ENCODE assay signal across 2 cellular contexts in the genomic region with DNA sequence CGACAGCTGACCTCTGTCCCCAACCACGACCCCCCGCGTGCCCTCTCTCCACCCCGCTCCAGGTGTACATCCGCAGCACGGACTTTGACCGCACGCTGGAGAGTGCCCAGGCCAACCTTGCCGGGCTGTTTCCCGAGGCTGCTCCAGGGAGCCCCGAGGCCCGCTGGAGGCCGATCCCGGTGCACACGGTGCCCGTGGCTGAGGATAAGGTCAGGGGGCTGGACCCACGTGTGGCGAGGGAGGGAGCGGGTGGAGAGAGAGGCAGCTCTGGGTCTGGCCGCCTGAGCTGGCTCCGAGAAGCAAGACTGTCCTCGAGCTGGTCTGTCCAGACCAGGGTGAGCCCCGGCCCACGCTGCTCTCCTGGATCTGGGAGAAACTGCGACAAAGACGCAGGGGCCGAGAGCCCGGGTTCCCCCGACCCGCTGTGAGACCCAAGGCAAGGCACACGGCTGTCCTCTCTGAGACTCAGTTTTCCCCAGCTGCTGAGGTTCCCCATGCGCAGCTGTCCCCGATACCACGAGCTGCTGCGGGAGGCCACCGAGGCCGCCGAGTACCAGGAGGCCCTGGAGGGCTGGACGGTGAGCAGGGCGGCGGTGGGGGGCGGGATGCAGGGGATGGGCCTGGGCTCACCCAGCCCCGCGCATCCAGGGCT.
TF ChIP-seq lines count a peak whose summit lies in the region.

No MANE protein-coding gene starts in this region.

TF ChIP-seq in A549, 52 proteins besides CTCF, POLR2A, EP300 and RAD21:
- TF ChIP-seq TP53 (CRISPR knock-in tag; IDR thresholded peaks at IDR 0.05) (no peak), JUN (IDR thresholded peaks at IDR 0.05) (no peak), HEYL (CRISPR knock-in tag; IDR thresholded peaks at IDR 0.05) (no peak), POLR2AphosphoS2 (conservative IDR thresholded peaks at IDR 0.05; ENCODE audit: low read length) (no peak), MYC (IDR thresholded peaks at IDR 0.05; ENCODE audit: borderline replicate concordance, low read length) (no peak), EHMT2 (IDR thresholded peaks at IDR 0.05; ENCODE audit: low read depth) (no peak), JUNB (IDR thresholded peaks at IDR 0.05) (no peak), ESRRA (IDR thresholded peaks at IDR 0.05; ENCODE audit: borderline replicate concordance, low read length) (no peak), ZFP36 (IDR thresholded peaks at IDR 0.05; ENCODE audit: borderline replicate concordance, partially characterized antibody) (no peak), CHD2 (IDR thresholded peaks at IDR 0.05; ENCODE audit: low read length, partially characterized antibody) (no peak), FOSB (CRISPR knock-in tag; IDR thresholded peaks at IDR 0.05) (no peak), NPAS2 (CRISPR knock-in tag; IDR thresholded peaks at IDR 0.05; ENCODE audit: borderline replicate concordance) (no peak), CHD4 (IDR thresholded peaks at IDR 0.05; ENCODE audit: borderline replicate concordance) (no peak), FOXS1 (CRISPR knock-in tag; IDR thresholded peaks at IDR 0.05) (no peak), KDM5A (IDR thresholded peaks at IDR 0.05) (no peak), RARB (CRISPR knock-in tag; IDR thresholded peaks at IDR 0.05) (no peak)
- TF ChIP-seq, protein P1, sequence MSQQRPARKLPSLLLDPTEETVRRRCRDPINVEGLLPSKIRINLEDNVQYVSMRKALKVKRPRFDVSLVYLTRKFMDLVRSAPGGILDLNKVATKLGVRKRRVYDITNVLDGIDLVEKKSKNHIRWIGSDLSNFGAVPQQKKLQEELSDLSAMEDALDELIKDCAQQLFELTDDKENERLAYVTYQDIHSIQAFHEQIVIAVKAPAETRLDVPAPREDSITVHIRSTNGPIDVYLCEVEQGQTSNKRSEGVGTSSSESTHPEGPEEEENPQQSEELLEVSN (IDR thresholded peaks at IDR 0.05; ENCODE audit: borderline replicate concordance, low read depth) = no peak
- TF ChIP-seq, protein P2, sequence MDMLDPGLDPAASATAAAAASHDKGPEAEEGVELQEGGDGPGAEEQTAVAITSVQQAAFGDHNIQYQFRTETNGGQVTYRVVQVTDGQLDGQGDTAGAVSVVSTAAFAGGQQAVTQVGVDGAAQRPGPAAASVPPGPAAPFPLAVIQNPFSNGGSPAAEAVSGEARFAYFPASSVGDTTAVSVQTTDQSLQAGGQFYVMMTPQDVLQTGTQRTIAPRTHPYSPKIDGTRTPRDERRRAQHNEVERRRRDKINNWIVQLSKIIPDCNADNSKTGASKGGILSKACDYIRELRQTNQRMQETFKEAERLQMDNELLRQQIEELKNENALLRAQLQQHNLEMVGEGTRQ (IDR thresholded peaks at IDR 0.05) = no peak
- TF ChIP-seq, protein P3, sequence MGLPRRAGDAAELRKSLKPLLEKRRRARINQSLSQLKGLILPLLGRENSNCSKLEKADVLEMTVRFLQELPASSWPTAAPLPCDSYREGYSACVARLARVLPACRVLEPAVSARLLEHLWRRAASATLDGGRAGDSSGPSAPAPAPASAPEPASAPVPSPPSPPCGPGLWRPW (IDR thresholded peaks at IDR 0.05) = no peak
- TF ChIP-seq, protein P4, sequence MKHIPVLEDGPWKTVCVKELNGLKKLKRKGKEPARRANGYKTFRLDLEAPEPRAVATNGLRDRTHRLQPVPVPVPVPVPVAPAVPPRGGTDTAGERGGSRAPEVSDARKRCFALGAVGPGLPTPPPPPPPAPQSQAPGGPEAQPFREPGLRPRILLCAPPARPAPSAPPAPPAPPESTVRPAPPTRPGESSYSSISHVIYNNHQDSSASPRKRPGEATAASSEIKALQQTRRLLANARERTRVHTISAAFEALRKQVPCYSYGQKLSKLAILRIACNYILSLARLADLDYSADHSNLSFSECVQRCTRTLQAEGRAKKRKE (CRISPR knock-in tag; IDR thresholded peaks at IDR 0.05; ENCODE audit: low read depth) = no peak

TF ChIP-seq in SK-N-SH, 30 proteins besides CTCF, POLR2A, EP300 and RAD21:
- TF ChIP-seq IRF3 (IDR thresholded peaks at IDR 0.05; ENCODE audit: low read depth, low read length) (no peak), MXI1 (IDR thresholded peaks at IDR 0.05; ENCODE audit: low read depth, low read length) (no peak), FOXJ3 (CRISPR knock-in tag; IDR thresholded peaks at IDR 0.05) (no peak), GABPA (IDR thresholded peaks at IDR 0.05; ENCODE audit: low read depth) (no peak), YY1 (IDR thresholded peaks at IDR 0.05; ENCODE audit: low read depth) (no peak), TEAD4 (IDR thresholded peaks at IDR 0.05; ENCODE audit: borderline replicate concordance, insufficient read depth) (no peak), MEF2A (IDR thresholded peaks at IDR 0.05; ENCODE audit: borderline replicate concordance, low read depth) (no peak), TAF1 (IDR thresholded peaks at IDR 0.05; ENCODE audit: borderline replicate concordance, low read depth, low read length) (no peak), ELF1 (IDR thresholded peaks at IDR 0.05) (no peak), RCOR1 (IDR thresholded peaks at IDR 0.05; ENCODE audit: low read length) (no peak), GATA2 (CRISPR knock-in tag; IDR thresholded peaks at IDR 0.05) (no peak), RXRA (IDR thresholded peaks at IDR 0.05; ENCODE audit: borderline replicate concordance, low read depth) (no peak), NRF1 (IDR thresholded peaks at IDR 0.05; ENCODE audit: low read depth, low read length) (no peak), NFIC (IDR thresholded peaks at IDR 0.05; ENCODE audit: borderline replicate concordance) (no peak), CHD2 (IDR thresholded peaks at IDR 0.05; ENCODE audit: low read length, partially characterized antibody) (no peak), EZH2phosphoT487 (IDR thresholded peaks at IDR 0.05; ENCODE audit: borderline replicate concordance, low read depth) (no peak), SMC3 (IDR thresholded peaks at IDR 0.05; ENCODE audit: low read depth, low read length) (no peak)
- TF ChIP-seq, protein P5, sequence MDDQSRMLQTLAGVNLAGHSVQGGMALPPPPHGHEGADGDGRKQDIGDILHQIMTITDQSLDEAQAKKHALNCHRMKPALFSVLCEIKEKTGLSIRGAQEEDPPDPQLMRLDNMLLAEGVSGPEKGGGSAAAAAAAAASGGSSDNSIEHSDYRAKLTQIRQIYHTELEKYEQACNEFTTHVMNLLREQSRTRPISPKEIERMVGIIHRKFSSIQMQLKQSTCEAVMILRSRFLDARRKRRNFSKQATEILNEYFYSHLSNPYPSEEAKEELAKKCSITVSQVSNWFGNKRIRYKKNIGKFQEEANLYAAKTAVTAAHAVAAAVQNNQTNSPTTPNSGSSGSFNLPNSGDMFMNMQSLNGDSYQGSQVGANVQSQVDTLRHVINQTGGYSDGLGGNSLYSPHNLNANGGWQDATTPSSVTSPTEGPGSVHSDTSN (IDR thresholded peaks at IDR 0.05) = no peak
- TF ChIP-seq, protein P2 (IDR thresholded peaks at IDR 0.05; ENCODE audit: borderline replicate concordance, low read depth, low read length) = no peak
- TF ChIP-seq, protein P6, sequence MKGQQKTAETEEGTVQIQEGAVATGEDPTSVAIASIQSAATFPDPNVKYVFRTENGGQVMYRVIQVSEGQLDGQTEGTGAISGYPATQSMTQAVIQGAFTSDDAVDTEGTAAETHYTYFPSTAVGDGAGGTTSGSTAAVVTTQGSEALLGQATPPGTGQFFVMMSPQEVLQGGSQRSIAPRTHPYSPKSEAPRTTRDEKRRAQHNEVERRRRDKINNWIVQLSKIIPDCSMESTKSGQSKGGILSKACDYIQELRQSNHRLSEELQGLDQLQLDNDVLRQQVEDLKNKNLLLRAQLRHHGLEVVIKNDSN (IDR thresholded peaks at IDR 0.05; ENCODE audit: borderline replicate concordance, low read depth) = no peak
